8 cellular contexts compared by ENCODE assay signal in the genomic region with DNA sequence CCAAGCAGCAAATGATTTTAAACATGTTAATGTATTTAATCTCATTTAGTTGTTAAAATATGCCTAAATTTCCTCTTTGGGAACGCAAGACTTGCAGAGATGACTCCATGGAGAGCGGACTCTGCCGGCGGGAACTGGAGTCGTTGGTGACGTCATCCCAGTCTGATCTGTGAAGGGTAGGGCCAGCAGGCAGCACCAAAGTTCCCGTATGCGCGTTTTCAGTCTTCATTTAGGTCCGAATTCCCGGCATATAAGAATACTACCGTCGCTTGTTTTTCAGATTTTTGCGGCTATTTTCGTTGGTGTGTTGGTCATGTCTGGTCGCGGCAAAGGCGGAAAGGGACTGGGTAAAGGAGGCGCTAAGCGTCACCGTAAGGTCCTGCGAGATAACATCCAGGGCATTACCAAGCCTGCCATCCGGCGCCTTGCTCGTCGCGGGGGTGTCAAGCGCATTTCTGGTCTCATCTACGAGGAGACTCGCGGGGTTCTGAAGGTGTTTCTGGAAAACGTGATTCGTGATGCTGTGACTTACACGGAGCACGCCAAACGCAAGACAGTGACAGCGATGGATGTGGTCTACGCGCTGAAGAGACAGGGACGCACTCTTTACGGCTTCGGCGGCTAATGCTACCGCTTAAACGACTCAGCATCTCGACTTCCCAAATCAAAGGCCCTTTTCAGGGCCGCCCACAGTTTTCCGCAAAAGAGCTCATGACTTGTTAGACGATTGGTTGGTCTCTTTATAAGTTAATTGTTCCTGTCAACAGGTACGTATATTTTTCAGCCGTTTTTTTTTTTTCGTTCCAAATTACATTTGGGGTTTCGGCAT.
A peak's percentile ranks its signal among the peaks of the same experiment; 100 is the strongest.
DNase-seq lines count a peak whose midpoint lies in the region; ATAC-seq and TF ChIP-seq lines count a peak whose summit lies in the region.

No MANE protein-coding gene starts in this region.

- 0 to 1% methylated on average over 53 of the region's 53 CpGs for WGBS in lung, 2 donors

- H3K27me3 Mint-ChIP-seq in activated CD4-positive, alpha-beta memory T cell treated with anti-CD3 and anti-CD28 coated beads for 36 hours: peaks cover 3% of the 10 kb centered on the region

- no peaks in the 10 kb centered on the region for H3K9me3 Mint-ChIP-seq in activated CD4-positive, alpha-beta memory T cell treated with anti-CD3 and anti-CD28 coated beads for 36 hours

- peak overlapping the region; percentile 52 for H3K4me3 ChIP-seq in lung

- H3K4me3 Mint-ChIP-seq in activated CD4-positive, alpha-beta memory T cell treated with anti-CD3 and anti-CD28 coated beads for 36 hours: no peak overlapping the region

- peaks cover 5% of the 10 kb centered on the region for H3K36me3 Mint-ChIP-seq in activated CD4-positive, alpha-beta memory T cell treated with anti-CD3 and anti-CD28 coated beads for 36 hours

- no peaks in the 10 kb centered on the region for H3K9me3 ChIP-seq in lung (ENCODE audit: control insufficient read depth in 2 of 2, insufficient read depth in 1 of 2, low read length in 1 of 2)

- POLR2A ChIA-PET in activated CD4-positive, alpha-beta memory T cell treated with anti-CD3 and anti-CD28 coated beads for 36 hours (lab: Charles Lee): interaction anchor here (0.6 to 3.9 kb wide), 16 partner anchors 9 to 922 kb away, joined by 3 to 100 read pairs (median 11); a partner anchor contains a TSS

- H3K4me1 Mint-ChIP-seq in activated CD4-positive, alpha-beta memory T cell treated with anti-CD3 and anti-CD28 coated beads for 36 hours (ENCODE audit: low read depth): peaks cover 21% of the 10 kb centered on the region

- intact Hi-C loops in activated CD4-positive, alpha-beta memory T cell treated with anti-CD3 and anti-CD28 coated beads for 36 hours (cut with micrococcal nuclease): loop anchor here (1.0 to 2.0 kb wide), 7 partner anchors 7 to 81 kb away; a partner anchor contains a TSS

- H3K27ac Mint-ChIP-seq in activated CD4-positive, alpha-beta memory T cell treated with anti-CD3 and anti-CD28 coated beads for 36 hours: no peak overlapping the region

- H3K36me3 ChIP-seq in lung (ENCODE audit: control insufficient read depth in 2 of 2, insufficient read depth in 2 of 2, low read length in 2 of 2): no peaks in the 10 kb centered on the region

- H3K27ac ChIP-seq in C4-2B (peak overlapping the region; percentile 97), lung (ENCODE audit: low read depth in 1 of 2, low read length in 1 of 2) (peak overlapping the region; percentile 86 to 98)

- ATAC-seq in GM19351 (IDR thresholded peaks at IDR 0.05; ENCODE audit: unreplicated experiment) (peak; percentile 50), HG03521 (IDR thresholded peaks at IDR 0.05; ENCODE audit: unreplicated experiment) (peak; percentile 45), lung (ENCODE audit: insufficient read depth, low FRiP score) (peak; percentile 83)

- DNase-seq in NCI-H748 treated with DMSO at 0.1 percent for 48 hours (lab: John Stamatoyannopoulos, UW) (peak; percentile 98), lung (ENCODE audit: low spot score) (peak; percentile 87)
- peak; percentile 90 for DNase-seq in activated CD4-positive, alpha-beta memory T cell treated with anti-CD3 and anti-CD28 coated beads for 36 hours
- peak; percentile 72 for DNase-seq in effector CD8-positive, alpha-beta T cell (lab: John Stamatoyannopoulos, UW)
- DNase-seq in stimulated activated CD4-positive, alpha-beta T cell treated with anti-CD3 and anti-CD28 coated beads, TNF-alpha, amount 100 ng/mL, for 4 hours (ENCODE audit: low read depth in 3 of 3): peak; percentile 51 to 70 (median 64)

- H3K4me1 ChIP-seq in lung (ENCODE audit: control insufficient read depth in 2 of 2, insufficient read depth in 2 of 2, low read length in 2 of 2): peaks cover 0 to 3% of the 10 kb centered on the region in 2 donors

- TF ChIP-seq CTCF in C4-2B (conservative IDR thresholded peaks at IDR 0.05) (peak; percentile 36), lung (IDR thresholded peaks at IDR 0.05; ENCODE audit: control extremely low read depth, extremely low read depth) (no peak)

- H3K27me3 ChIP-seq in lung (ENCODE audit: control insufficient read depth, insufficient read depth): no peaks in the 10 kb centered on the region

- CTCF ChIA-PET in activated CD4-positive, alpha-beta memory T cell treated with anti-CD3 and anti-CD28 coated beads for 36 hours (lab: Charles Lee): interaction anchor here (0.6 to 1.2 kb wide), 5 partner anchors 8 to 933 kb away, joined by 3 to 6 read pairs (median 3); a partner anchor contains a TSS

Comparison
In these comparisons a context has a peak if more than half of its experiments do, and no peak if none do; other contexts are left out.
1. Peak in every context shown above with its lines: DNase-seq, ATAC-seq, H3K4me3 ChIP-seq and H3K27ac ChIP-seq.